Comparison of ENCODE assay signal across 1 cellular context in the genomic region with DNA sequence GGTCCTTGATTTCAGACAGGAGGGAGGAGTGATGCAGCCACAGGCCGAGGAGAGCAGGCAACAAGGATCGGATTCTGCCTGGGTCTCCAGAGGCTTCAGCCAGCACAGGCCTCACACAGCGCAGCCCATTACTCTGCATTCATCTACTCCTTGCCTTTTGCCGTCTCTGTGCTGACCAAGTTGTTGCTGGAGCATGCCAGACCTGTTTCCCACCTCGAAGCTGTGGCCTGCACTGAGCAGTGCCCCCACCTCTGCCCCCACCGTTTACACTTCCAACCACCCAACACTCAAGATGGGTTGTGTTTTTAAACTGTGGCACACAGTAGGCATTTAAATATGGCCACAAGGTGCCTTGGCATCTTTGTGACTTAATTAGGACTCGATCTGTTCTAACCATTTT.
TF ChIP-seq lines count a peak whose summit lies in the region.

No MANE protein-coding gene starts in this region.

TF ChIP-seq in GM23338, 12 proteins besides CTCF, POLR2A, EP300 and RAD21:
- TF ChIP-seq JUNB (IDR thresholded peaks at IDR 0.05; ENCODE audit: unreplicated experiment) (no peak), STAT1 (IDR thresholded peaks at IDR 0.05; ENCODE audit: unreplicated experiment) (no peak), EZH2phosphoT487 (IDR thresholded peaks at IDR 0.05; ENCODE audit: unreplicated experiment) (no peak), ZNF114 (CRISPR knock-in tag; IDR thresholded peaks at IDR 0.05) (no peak), ZNF462 (CRISPR knock-in tag; IDR thresholded peaks at IDR 0.05) (no peak), EZH2 (IDR thresholded peaks at IDR 0.05; ENCODE audit: low read depth, unreplicated experiment) (no peak), NANOG (IDR thresholded peaks at IDR 0.05; ENCODE audit: borderline replicate concordance) (no peak), ZNF331 (CRISPR knock-in tag; IDR thresholded peaks at IDR 0.05; ENCODE audit: low read depth) (no peak), CREB1 (CRISPR knock-in tag; IDR thresholded peaks at IDR 0.05; ENCODE audit: low read depth) (no peak), REST (IDR thresholded peaks at IDR 0.05; ENCODE audit: unreplicated experiment) (no peak), POLR2AphosphoS5 (IDR thresholded peaks at IDR 0.05; ENCODE audit: low read depth) (no peak)
- TF ChIP-seq, protein P1, sequence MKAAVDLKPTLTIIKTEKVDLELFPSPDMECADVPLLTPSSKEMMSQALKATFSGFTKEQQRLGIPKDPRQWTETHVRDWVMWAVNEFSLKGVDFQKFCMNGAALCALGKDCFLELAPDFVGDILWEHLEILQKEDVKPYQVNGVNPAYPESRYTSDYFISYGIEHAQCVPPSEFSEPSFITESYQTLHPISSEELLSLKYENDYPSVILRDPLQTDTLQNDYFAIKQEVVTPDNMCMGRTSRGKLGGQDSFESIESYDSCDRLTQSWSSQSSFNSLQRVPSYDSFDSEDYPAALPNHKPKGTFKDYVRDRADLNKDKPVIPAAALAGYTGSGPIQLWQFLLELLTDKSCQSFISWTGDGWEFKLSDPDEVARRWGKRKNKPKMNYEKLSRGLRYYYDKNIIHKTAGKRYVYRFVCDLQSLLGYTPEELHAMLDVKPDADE (IDR thresholded peaks at IDR 0.05), result no peak
TF ChIP-seq in GM23338: peak in this region for 0.
